ENCODE assay signal across 26 cellular contexts in genomic region chr11:120708511-120709183, GRCh38.
"Had no signal": no experiment of that assay in that cellular context is flagged by ENCODE, and none has a peak within 500 bp of the region (broad histone marks: within the 10 kb centered on the region; RNA-seq: fewer than 3 reads in every experiment).

No MANE protein-coding gene starts in this region.

- H3K9ac ChIP-seq: KMS-11 had no signal

- H3K4me2 ChIP-seq: KMS-11 had no signal

- ATAC-seq: activated CD8-positive, alpha-beta memory T cell treated with anti-CD3 and anti-CD28 coated beads, Interleukin-2, amount 10 ng/mL, durations not matched to agents 7 days and 5 days; activated CD8-positive, alpha-beta T cell treated with anti-CD3 and anti-CD28 coated beads, Interleukin-2, amount 10 ng/mL, durations not matched to agents 7 days and 5 days; activated T-helper 17 cell treated with anti-CD3 and anti-CD28 coated beads, Interleukin-2, amount 50 U/mL, for 72 hours; T-helper 17 cell; WTC11 had no signal

- H3K27me3 ChIP-seq: adrenal gland, Peyer's patch had no signal

- DNase-seq: activated CD4-positive, alpha-beta T cell treated with anti-CD3 and anti-CD28 coated beads for 48 hours; activated CD4-positive, alpha-beta T cell treated with anti-CD3 and anti-CD28 coated beads, Interleukin-2, amount 50 U/mL, for 4 hours; activated CD4-positive, CD25-positive, alpha-beta regulatory T cell treated with anti-CD3 and anti-CD28 coated beads, Interleukin-2, amount 50 U/mL, for 72 hours; activated CD8-positive, alpha-beta memory T cell treated with anti-CD3 and anti-CD28 coated beads, Interleukin-2, amount 10 ng/mL, durations not matched to agents 7 days and 5 days; activated CD8-positive, alpha-beta T cell treated with anti-CD3 and anti-CD28 coated beads, Interleukin-2, amount 10 ng/mL, durations not matched to agents 7 days and 5 days; activated gamma-delta T cell; activated naive CD4-positive, alpha-beta T cell treated with anti-CD3 and anti-CD28 coated beads, Interleukin-2, amount 10 ng/mL, durations not matched to agents 7 days and 5 days; activated naive CD8-positive, alpha-beta T cell treated with anti-CD3 and anti-CD28 coated beads for 36 hours; activated T-cell treated with anti-CD3 and anti-CD28 coated beads, Interleukin-2, amount 50 U/mL, for 48 hours; anterior cingulate cortex; cerebellar nuclear complex; NCI-H1092; NCI-H1417; NCI-H1930; NCI-H2107; NCI-H226; NCI-H526; NCI-H774; Peyer's patch; SIG-M5; T-helper 17 cell; T-helper 9 cell had no signal

- H3K4me3 ChIP-seq: adrenal gland, Peyer's patch had no signal

- H3K9me3 ChIP-seq: adrenal gland had no signal

- H3K36me3 ChIP-seq: adrenal gland, Peyer's patch had no signal

- H3K27ac ChIP-seq: adrenal gland, KMS-11, Peyer's patch had no signal
